10 cellular contexts compared by ENCODE assay signal in genomic region chr18:39571511-39571910, GRCh38.
DNase-seq lines count a peak whose midpoint lies in the region; ATAC-seq and TF ChIP-seq lines count a peak whose summit lies in the region.
"Had no signal": no experiment of that assay in that cellular context is flagged by ENCODE, and none has a peak within 500 bp of the region (broad histone marks: within the 10 kb centered on the region; RNA-seq: fewer than 3 reads in every experiment).

No MANE protein-coding gene starts in this region.

- TF ChIP-seq POLR2A in NB4 (IDR thresholded peaks at IDR 0.05; ENCODE audit: extremely low read depth, insufficient read length) (no peak), uterus (IDR thresholded peaks at IDR 0.05) (no peak)

- H3K4me1 Mint-ChIP-seq in stimulated activated memory B cell treated with anti-CD40 and anti-IgM and Interleukin-4, amounts not matched to agents 10 μg/mL and 1 μg/mL and 100 μg/mL, for 72 hours: no peaks in the 10 kb centered on the region
- H3K4me1 Mint-ChIP-seq: activated B cell treated with CpG ODN at 0.5 μM for 24 hours; CD4-positive, CD25-positive, alpha-beta regulatory T cell had no signal

- H3K4me1 ChIP-seq in osteoblast (ENCODE audit: insufficient read depth, low read length) (no peaks in the 10 kb centered on the region), uterus (no peaks in the 10 kb centered on the region)

- H3K4me2 ChIP-seq in osteoblast (ENCODE audit: insufficient read depth, low read length): no peak overlapping the region

- peaks cover 2% of the 10 kb centered on the region for H3K9me3 Mint-ChIP-seq in stimulated activated memory B cell treated with anti-CD40 and anti-IgM and Interleukin-4, amounts not matched to agents 10 μg/mL and 1 μg/mL and 100 μg/mL, for 72 hours

- H4K20me1 ChIP-seq in osteoblast (ENCODE audit: insufficient read depth, low read length): no peaks in the 10 kb centered on the region

- H3K36me3 ChIP-seq in osteoblast (ENCODE audit: insufficient read depth, low read length): no peaks in the 10 kb centered on the region
- H3K36me3 ChIP-seq in uterus: no peaks in the 10 kb centered on the region

- H3K27ac Mint-ChIP-seq in stimulated activated memory B cell treated with anti-CD40 and anti-IgM and Interleukin-4, amounts not matched to agents 10 μg/mL and 1 μg/mL and 100 μg/mL, for 72 hours: no peak overlapping the region
- H3K27ac Mint-ChIP-seq: activated B cell treated with CpG ODN at 0.5 μM for 24 hours; CD4-positive, CD25-positive, alpha-beta regulatory T cell had no signal

- H2AFZ ChIP-seq in osteoblast (ENCODE audit: low read length): no peak overlapping the region

- intact Hi-C loops in uterus (cut with DNase I; ENCODE audit: low total_unique reads): no loop called here

- H3K4me3 ChIP-seq in NB4 (ENCODE audit: low read depth, low read length) (no peak overlapping the region), osteoblast (ENCODE audit: insufficient read depth, low read length) (no peak overlapping the region), uterus (no peak overlapping the region)

- H3K27me3 Mint-ChIP-seq in stimulated activated memory B cell treated with anti-CD40 and anti-IgM and Interleukin-4, amounts not matched to agents 10 μg/mL and 1 μg/mL and 100 μg/mL, for 72 hours: no peaks in the 10 kb centered on the region
- H3K27me3 Mint-ChIP-seq: activated B cell treated with CpG ODN at 0.5 μM for 24 hours; CD4-positive, CD25-positive, alpha-beta regulatory T cell had no signal

- H3K36me3 Mint-ChIP-seq in stimulated activated memory B cell treated with anti-CD40 and anti-IgM and Interleukin-4, amounts not matched to agents 10 μg/mL and 1 μg/mL and 100 μg/mL, for 72 hours: no peaks in the 10 kb centered on the region
- H3K36me3 Mint-ChIP-seq: CD4-positive, CD25-positive, alpha-beta regulatory T cell had no signal

- H3K4me3 Mint-ChIP-seq in stimulated activated memory B cell treated with anti-CD40 and anti-IgM and Interleukin-4, amounts not matched to agents 10 μg/mL and 1 μg/mL and 100 μg/mL, for 72 hours: no peak overlapping the region
- H3K4me3 Mint-ChIP-seq: activated B cell treated with CpG ODN at 0.5 μM for 24 hours; CD4-positive, CD25-positive, alpha-beta regulatory T cell had no signal

- H3K27me3 ChIP-seq in osteoblast (ENCODE audit: insufficient read depth, low read length): no peaks in the 10 kb centered on the region
- H3K27me3 ChIP-seq in uterus: no peaks in the 10 kb centered on the region

- H3K79me2 ChIP-seq in osteoblast (ENCODE audit: insufficient read depth, low read length): no peaks in the 10 kb centered on the region

- H3K27ac ChIP-seq in osteoblast (ENCODE audit: low read depth, low read length) (no peak overlapping the region), uterus (no peak overlapping the region)

- TF ChIP-seq CTCF in NB4 (IDR thresholded peaks at IDR 0.05; ENCODE audit: low read depth, low read length): peak; percentile 29
- TF ChIP-seq CTCF in osteoblast (IDR thresholded peaks at IDR 0.05; ENCODE audit: extremely low read depth, low read depth, low read length): peak; percentile 28
- peak in 2 of 4 experiments; percentile 12 to 21 for TF ChIP-seq CTCF in uterus (IDR thresholded peaks at IDR 0.05)

- no peak for ATAC-seq in stimulated activated memory B cell treated with anti-CD40 and anti-IgM and Interleukin-4, amounts not matched to agents 10 μg/mL and 1 μg/mL and 100 μg/mL, for 72 hours

- H3K9me3 ChIP-seq in osteoblast (ENCODE audit: low read depth, low read length) (no peaks in the 10 kb centered on the region), uterus (no peaks in the 10 kb centered on the region)

- DNase-seq in NCI-H1417 (lab: John Stamatoyannopoulos, UW): peak in 2 of 3 experiments; percentile 5 to 55
- DNase-seq in NCI-H1417 treated with DMSO at 0.1 percent for 48 hours (lab: John Stamatoyannopoulos, UW): no peak
- peak; percentile 25 for DNase-seq in NB4 (ENCODE audit: low read depth)
- peak; percentile 31 to 60 for DNase-seq in dermis microvascular lymphatic vessel endothelial cell (ENCODE audit: low read depth in 2 of 2)
- DNase-seq in osteoblast (ENCODE audit: insufficient read length, low spot score, missing footprints): no peak
- DNase-seq in GOT3 (lab: John Stamatoyannopoulos, UW): no peak
- no peak for DNase-seq in uterus
- DNase-seq: activated B cell treated with CpG ODN at 0.5 μM for 24 hours; CD4-positive, CD25-positive, alpha-beta regulatory T cell had no signal

Comparison
In these comparisons a context has a peak if more than half of its experiments do, and no peak if none do; other contexts are left out.
1. DNase-seq: peak in NCI-H1417 (2 of 3), NB4 (single experiment) and dermis microvascular lymphatic vessel endothelial cell (2 of 2); none in NCI-H1417 treated with DMSO at 0.1 percent for 48 hours (single experiment), osteoblast (single experiment), GOT3 (single experiment) and uterus (0 of 2).